8 cellular contexts compared by ENCODE assay signal in genomic region chr2:179107737-179108136, GRCh38. TPM values are rescaled to one million over a fixed set of nuclear protein-coding genes. Genes with fewer than 3 reads are reported as not detected.
DNase-seq lines count a peak whose midpoint lies in the region; ATAC-seq and TF ChIP-seq lines count a peak whose summit lies in the region.

No MANE protein-coding gene starts in this region.

- no peaks in the 10 kb centered on the region for H3K36me3 ChIP-seq in prostate gland

- H3K27ac ChIP-seq in prostate gland = no peak overlapping the region

- TF ChIP-seq CTCF in neural crest cell (conservative IDR thresholded peaks at IDR 0.05) (no peak), prostate gland (IDR thresholded peaks at IDR 0.05) (no peak)

- no peak overlapping the region for H3K4me3 Mint-ChIP-seq in activated naive CD8-positive, alpha-beta T cell
- H3K4me3 Mint-ChIP-seq in neural crest cell = no peak overlapping the region

- no peaks in the 10 kb centered on the region for H3K9me3 ChIP-seq in prostate gland

- H3K27me3 Mint-ChIP-seq in activated naive CD8-positive, alpha-beta T cell = no peaks in the 10 kb centered on the region
- H3K27me3 Mint-ChIP-seq in neural crest cell (ENCODE audit: low read depth) = no peaks in the 10 kb centered on the region

- ATAC-seq in GM18873 (IDR thresholded peaks at IDR 0.05; ENCODE audit: low FRiP score, unreplicated experiment) (peak; percentile 45), HG03097 (IDR thresholded peaks at IDR 0.05; ENCODE audit: low FRiP score, unreplicated experiment) (peak; percentile 51)

- H3K36me3 Mint-ChIP-seq in activated naive CD8-positive, alpha-beta T cell = no peaks in the 10 kb centered on the region
- peaks cover 37% of the 10 kb centered on the region for H3K36me3 Mint-ChIP-seq in neural crest cell (ENCODE audit: low read depth)

- no peak for TF ChIP-seq POLR2A in prostate gland (IDR thresholded peaks at IDR 0.05)

- no peaks in the 10 kb centered on the region for H3K4me1 ChIP-seq in prostate gland (replicated peaks)

- no peaks in the 10 kb centered on the region for H3K27me3 ChIP-seq in prostate gland (replicated peaks; ENCODE audit: insufficient read depth)

- intact Hi-C loops in prostate gland (cut with DNase I) = no loop called here

- no peak for DNase-seq in neural crest cell (ENCODE audit: low read depth, low spot score)
- no peak for DNase-seq in NOMO-1 treated with DMSO at 0.1 percent for 48 hours (lab: John Stamatoyannopoulos, UW; ENCODE audit: unreplicated experiment)
- no peak for DNase-seq in SW 1271 (lab: John Stamatoyannopoulos, UW)
- no peak for DNase-seq in NCI-H1092 (lab: John Stamatoyannopoulos, UW)
- DNase-seq in prostate gland (ENCODE audit: low spot score) = no peak

- no peak overlapping the region for H3K4me3 ChIP-seq in prostate gland

- H3K9me3 Mint-ChIP-seq in activated naive CD8-positive, alpha-beta T cell (ENCODE audit: low read depth) = no peaks in the 10 kb centered on the region
- no peaks in the 10 kb centered on the region for H3K9me3 Mint-ChIP-seq in neural crest cell

- peak overlapping the region; percentile 65 for H3K27ac Mint-ChIP-seq in activated naive CD8-positive, alpha-beta T cell
- H3K27ac Mint-ChIP-seq in neural crest cell (ENCODE audit: unreplicated experiment) = peak overlapping the region; percentile 83

- peaks cover 41% of the 10 kb centered on the region for H3K4me1 Mint-ChIP-seq in activated naive CD8-positive, alpha-beta T cell (ENCODE audit: low read depth)
- H3K4me1 Mint-ChIP-seq in neural crest cell = peaks cover 12% of the 10 kb centered on the region

RNA-seq across cellular contexts. Expression of gene CCDC141, which starts 57.8 kb away (rescaled TPM):
- total RNA-seq in neural crest cell (not detected in 2 replicates), prostate gland (1 to 10 TPM in 1 of 2 donors, under 1 TPM in 1; 0.32 to 8.6 TPM)
